ENCODE assay signal across 1 cellular context in genomic region chr2:112646791-112647720, GRCh38.
A peak's percentile ranks its signal among the peaks of the same experiment; 100 is the strongest.
TF ChIP-seq lines count a peak whose summit lies in the region.

No MANE protein-coding gene starts in this region.

TF ChIP-seq in K562, 482 proteins besides CTCF, POLR2A, EP300 and RAD21 (continued from another document and continues in another):
- TF ChIP-seq, protein P1, sequence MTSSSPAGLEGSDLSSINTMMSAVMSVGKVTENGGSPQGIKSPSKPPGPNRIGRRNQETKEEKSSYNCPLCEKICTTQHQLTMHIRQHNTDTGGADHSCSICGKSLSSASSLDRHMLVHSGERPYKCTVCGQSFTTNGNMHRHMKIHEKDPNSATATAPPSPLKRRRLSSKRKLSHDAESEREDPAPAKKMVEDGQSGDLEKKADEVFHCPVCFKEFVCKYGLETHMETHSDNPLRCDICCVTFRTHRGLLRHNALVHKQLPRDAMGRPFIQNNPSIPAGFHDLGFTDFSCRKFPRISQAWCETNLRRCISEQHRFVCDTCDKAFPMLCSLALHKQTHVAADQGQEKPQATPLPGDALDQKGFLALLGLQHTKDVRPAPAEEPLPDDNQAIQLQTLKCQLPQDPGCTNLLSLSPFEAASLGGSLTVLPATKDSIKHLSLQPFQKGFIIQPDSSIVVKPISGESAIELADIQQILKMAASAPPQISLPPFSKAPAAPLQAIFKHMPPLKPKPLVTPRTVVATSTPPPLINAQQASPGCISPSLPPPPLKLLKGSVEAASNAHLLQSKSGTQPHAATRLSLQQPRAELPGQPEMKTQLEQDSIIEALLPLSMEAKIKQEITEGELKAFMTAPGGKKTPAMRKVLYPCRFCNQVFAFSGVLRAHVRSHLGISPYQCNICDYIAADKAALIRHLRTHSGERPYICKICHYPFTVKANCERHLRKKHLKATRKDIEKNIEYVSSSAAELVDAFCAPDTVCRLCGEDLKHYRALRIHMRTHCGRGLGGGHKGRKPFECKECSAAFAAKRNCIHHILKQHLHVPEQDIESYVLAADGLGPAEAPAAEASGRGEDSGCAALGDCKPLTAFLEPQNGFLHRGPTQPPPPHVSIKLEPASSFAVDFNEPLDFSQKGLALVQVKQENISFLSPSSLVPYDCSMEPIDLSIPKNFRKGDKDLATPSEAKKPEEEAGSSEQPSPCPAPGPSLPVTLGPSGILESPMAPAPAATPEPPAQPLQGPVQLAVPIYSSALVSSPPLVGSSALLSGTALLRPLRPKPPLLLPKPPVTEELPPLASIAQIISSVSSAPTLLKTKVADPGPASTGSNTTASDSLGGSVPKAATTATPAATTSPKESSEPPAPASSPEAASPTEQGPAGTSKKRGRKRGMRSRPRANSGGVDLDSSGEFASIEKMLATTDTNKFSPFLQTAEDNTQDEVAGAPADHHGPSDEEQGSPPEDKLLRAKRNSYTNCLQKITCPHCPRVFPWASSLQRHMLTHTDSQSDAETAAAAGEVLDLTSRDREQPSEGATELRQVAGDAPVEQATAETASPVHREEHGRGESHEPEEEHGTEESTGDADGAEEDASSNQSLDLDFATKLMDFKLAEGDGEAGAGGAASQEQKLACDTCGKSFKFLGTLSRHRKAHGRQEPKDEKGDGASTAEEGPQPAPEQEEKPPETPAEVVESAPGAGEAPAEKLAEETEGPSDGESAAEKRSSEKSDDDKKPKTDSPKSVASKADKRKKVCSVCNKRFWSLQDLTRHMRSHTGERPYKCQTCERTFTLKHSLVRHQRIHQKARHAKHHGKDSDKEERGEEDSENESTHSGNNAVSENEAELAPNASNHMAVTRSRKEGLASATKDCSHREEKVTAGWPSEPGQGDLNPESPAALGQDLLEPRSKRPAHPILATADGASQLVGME (CRISPR knock-in tag; IDR thresholded peaks at IDR 0.05) = peak; percentile 70; the same call in 1 of the 2 replicates
- TF ChIP-seq BACH1 (tag; IDR thresholded peaks at IDR 0.05) (no peak), ZBTB2 (IDR thresholded peaks at IDR 0.05) (no peak), ZNF512 (tag; IDR thresholded peaks at IDR 0.05) (0 out of 2 replicates have a peak, but pooled peaks have one; percentile 9), SMAD1 (IDR thresholded peaks at IDR 0.05; ENCODE audit: low read depth, low read length, partially characterized antibody) (no peak), SRSF1 (IDR thresholded peaks at IDR 0.05; ENCODE audit: low read depth, low read length) (no peak), ZEB2 (IDR thresholded peaks at IDR 0.05) (peak; percentile 60), HDAC1 (IDR thresholded peaks at IDR 0.05) (0 out of 4 replicates have a peak, but pooled peaks of 1 of the 2 experiments have one; percentile 14), MAFG (tag; conservative IDR thresholded peaks at IDR 0.05) (0 out of 2 replicates have a peak, but pooled peaks have one; percentile 23), ARID4B (CRISPR knock-in tag; IDR thresholded peaks at IDR 0.05) (no peak), SP1 (CRISPR knock-in tag; IDR thresholded peaks at IDR 0.05) (peak; percentile 53; the same call in 1 of the 2 replicates), NFE2 (IDR thresholded peaks at IDR 0.05; ENCODE audit: low read depth) (peak; percentile 78), NFIC (IDR thresholded peaks at IDR 0.05) (peak; percentile 53)
- TF ChIP-seq, protein P2, sequence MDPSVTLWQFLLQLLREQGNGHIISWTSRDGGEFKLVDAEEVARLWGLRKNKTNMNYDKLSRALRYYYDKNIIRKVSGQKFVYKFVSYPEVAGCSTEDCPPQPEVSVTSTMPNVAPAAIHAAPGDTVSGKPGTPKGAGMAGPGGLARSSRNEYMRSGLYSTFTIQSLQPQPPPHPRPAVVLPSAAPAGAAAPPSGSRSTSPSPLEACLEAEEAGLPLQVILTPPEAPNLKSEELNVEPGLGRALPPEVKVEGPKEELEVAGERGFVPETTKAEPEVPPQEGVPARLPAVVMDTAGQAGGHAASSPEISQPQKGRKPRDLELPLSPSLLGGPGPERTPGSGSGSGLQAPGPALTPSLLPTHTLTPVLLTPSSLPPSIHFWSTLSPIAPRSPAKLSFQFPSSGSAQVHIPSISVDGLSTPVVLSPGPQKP (CRISPR knock-in tag; IDR thresholded peaks at IDR 0.05) = no peak
- TF ChIP-seq, protein P3, sequence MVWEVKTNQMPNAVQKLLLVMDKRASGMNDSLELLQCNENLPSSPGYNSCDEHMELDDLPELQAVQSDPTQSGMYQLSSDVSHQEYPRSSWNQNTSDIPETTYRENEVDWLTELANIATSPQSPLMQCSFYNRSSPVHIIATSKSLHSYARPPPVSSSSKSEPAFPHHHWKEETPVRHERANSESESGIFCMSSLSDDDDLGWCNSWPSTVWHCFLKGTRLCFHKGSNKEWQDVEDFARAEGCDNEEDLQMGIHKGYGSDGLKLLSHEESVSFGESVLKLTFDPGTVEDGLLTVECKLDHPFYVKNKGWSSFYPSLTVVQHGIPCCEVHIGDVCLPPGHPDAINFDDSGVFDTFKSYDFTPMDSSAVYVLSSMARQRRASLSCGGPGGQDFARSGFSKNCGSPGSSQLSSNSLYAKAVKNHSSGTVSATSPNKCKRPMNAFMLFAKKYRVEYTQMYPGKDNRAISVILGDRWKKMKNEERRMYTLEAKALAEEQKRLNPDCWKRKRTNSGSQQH (CRISPR knock-in tag; IDR thresholded peaks at IDR 0.05) = no peak
- TF ChIP-seq, protein P4, sequence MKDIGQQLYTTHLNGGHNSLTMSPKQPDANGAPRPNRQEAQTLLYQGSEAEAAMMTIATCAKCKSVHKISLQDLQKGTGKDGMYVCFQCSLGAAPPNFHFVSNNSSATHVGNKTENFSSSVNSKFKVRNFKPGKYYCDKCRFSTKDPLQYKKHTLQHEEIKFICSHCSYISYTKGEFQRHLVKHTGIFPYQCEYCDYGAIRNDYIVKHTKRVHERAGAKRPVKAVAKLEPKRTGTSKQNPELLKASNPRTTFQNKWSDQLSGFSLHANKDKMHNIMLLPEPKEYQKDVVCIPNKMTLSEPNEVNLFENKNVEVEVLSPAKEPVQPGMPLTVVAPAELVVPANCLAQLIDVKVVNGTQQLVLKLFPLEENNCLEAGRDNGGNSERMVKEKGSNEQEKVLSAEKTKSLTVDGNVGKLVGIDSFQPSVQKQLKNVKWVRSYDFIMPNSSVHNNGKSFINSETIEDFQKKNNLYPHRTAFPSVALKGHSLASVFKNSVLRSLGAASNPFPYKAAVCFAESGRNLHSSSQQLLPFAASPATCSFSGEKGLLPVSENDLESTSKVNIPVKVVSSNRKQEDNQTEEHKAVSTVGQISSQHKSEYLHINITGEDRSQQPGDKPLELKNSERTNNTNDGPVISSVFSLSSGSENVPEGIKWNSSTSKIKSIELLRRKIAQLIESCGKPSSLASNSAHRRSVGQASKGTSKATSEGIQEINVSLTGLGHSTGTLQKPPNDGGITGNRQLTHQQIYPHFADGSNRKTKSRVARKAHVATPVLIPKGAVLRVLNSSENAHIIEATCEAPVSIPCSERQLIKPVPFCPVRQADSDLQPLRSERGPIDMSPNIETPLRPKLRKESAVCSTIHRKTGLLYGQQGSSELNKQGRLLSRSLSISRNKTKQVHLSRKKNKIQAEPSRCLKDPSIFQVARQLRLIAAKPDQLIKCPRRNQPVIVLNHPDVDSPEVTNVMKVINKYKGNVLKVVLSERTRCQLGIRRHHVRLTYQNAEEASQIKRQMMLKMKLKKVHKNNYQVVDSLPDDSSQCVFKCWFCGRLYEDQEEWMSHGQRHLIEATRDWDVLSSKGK (CRISPR knock-in tag; IDR thresholded peaks at IDR 0.05) = no peak
- TF ChIP-seq, protein P5, sequence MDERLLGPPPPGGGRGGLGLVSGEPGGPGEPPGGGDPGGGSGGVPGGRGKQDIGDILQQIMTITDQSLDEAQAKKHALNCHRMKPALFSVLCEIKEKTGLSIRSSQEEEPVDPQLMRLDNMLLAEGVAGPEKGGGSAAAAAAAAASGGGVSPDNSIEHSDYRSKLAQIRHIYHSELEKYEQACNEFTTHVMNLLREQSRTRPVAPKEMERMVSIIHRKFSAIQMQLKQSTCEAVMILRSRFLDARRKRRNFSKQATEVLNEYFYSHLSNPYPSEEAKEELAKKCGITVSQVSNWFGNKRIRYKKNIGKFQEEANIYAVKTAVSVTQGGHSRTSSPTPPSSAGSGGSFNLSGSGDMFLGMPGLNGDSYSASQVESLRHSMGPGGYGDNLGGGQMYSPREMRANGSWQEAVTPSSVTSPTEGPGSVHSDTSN (CRISPR knock-in tag; IDR thresholded peaks at IDR 0.05; ENCODE audit: low read depth) = 0 out of 2 replicates have a peak, but pooled peaks have one; percentile 35
- TF ChIP-seq, protein P5 (tag; conservative IDR thresholded peaks at IDR 0.05; ENCODE audit: low read depth) = peak; percentile 35; the same call in 1 of the 2 replicates
